In the genomic region with DNA sequence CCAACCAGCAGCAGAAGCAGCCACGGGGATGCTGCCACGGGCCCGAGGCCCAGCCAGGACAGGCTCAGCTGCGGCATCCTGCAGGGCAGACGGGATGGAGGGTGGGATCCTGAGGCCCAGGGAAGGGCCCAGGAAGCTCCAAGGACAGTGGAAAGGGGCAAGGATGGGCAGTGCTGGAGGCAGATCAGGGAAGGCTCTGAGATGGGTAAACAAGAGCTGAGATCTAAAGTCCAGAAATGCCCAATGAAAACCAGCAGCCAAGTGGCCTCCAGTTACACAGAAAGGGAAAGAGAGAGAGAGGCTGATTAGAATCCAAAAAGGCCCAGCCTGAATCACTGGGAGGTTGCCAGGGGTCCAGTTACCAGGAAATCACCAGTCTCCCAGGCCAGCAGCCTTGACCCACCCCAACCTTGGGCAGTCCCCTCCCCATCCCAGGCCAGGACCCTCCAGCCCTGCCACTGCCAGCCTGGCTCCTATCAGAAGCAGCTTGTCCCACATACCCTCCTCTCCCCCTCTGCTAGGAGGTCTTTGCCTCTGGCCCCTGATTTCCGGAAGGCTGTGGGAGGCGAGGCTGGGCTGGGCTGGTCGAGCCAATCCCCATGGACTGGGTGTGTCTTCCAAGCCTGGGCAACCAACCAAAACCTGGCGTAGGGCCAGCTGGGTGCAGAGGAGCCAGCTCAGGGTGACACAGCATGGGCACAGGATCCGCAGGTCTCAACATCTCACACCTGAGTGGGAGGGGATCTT, we compare ENCODE assay signal across 10 cellular contexts. TPM values are rescaled to one million over a fixed set of nuclear protein-coding genes. Genes with fewer than 3 reads are reported as not detected.
DNase-seq lines count a peak whose midpoint lies in the region; ATAC-seq and TF ChIP-seq lines count a peak whose summit lies in the region.
"Had no signal": no experiment of that assay in that cellular context is flagged by ENCODE, and none has a peak within 500 bp of the region (broad histone marks: within the 10 kb centered on the region; RNA-seq: fewer than 3 reads in every experiment).

A gene with protein sequence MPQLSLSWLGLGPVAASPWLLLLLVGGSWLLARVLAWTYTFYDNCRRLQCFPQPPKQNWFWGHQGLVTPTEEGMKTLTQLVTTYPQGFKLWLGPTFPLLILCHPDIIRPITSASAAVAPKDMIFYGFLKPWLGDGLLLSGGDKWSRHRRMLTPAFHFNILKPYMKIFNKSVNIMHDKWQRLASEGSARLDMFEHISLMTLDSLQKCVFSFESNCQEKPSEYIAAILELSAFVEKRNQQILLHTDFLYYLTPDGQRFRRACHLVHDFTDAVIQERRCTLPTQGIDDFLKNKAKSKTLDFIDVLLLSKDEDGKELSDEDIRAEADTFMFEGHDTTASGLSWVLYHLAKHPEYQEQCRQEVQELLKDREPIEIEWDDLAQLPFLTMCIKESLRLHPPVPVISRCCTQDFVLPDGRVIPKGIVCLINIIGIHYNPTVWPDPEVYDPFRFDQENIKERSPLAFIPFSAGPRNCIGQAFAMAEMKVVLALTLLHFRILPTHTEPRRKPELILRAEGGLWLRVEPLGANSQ (minus strand): TSS at position 198 of the 747 bp plus-strand sequence. CDS start 121 bp downstream, at position 77.

- peaks cover 8% of the 10 kb centered on the region for H3K27me3 ChIP-seq in MG63
- H3K27me3 ChIP-seq in breast epithelium: peaks cover 0 to 21% of the 10 kb centered on the region in 2 donors

- H3K4me3 ChIP-seq in MG63 (no peak within 1 kb of the TSS), breast epithelium (peak within 1 kb of the TSS in 1 of 3 donors; percentile 21)

- peaks cover 8% of the 10 kb centered on the region; the same call in 1 of the 2 replicates for H3K9me3 ChIP-seq in MG63
- H3K9me3 ChIP-seq in breast epithelium: no peaks in the 10 kb centered on the region

- H3K27ac ChIP-seq in C4-2B (peak within 1 kb of the TSS; percentile 83), breast epithelium (peak within 1 kb of the TSS in 1 of 2 donors; percentile 84)

- no peaks in the 10 kb centered on the region for H3K36me3 ChIP-seq in MG63
- no peaks in the 10 kb centered on the region for H3K36me3 ChIP-seq in breast epithelium

- ATAC-seq in GM19328 (IDR thresholded peaks at IDR 0.05; ENCODE audit: unreplicated experiment): no peak
- ATAC-seq in GM18498 (IDR thresholded peaks at IDR 0.05; ENCODE audit: unreplicated experiment): no peak
- no peak for ATAC-seq in HG02885 (IDR thresholded peaks at IDR 0.05; ENCODE audit: poor library complexity, unreplicated experiment)

- TF ChIP-seq CTCF in C4-2B (conservative IDR thresholded peaks at IDR 0.05) (no peak), breast epithelium (IDR thresholded peaks at IDR 0.05) (no peak)

- peak; percentile 71 for DNase-seq in MG63
- DNase-seq in breast epithelium (ENCODE audit: low spot score in 2 of 2): peak; percentile 57 to 89
- DNase-seq in mesenteric fat pad (ENCODE audit: low spot score): peak; percentile 91
- DNase-seq in NCI-H1436 (lab: John Stamatoyannopoulos, UW): no peak
- DNase-seq: activated CD4-positive, alpha-beta T cell treated with anti-CD3 and anti-CD28 coated beads, Interleukin-2, amount 10 ng/mL, durations not matched to agents 7 days and 5 days; GDM1 had no signal

- intact Hi-C loops in breast epithelium (cut with DNase I; ENCODE audit: low total_unique reads): no loop called here

- TF ChIP-seq POLR2A in breast epithelium (IDR thresholded peaks at IDR 0.05): no peak

- no peaks in the 10 kb centered on the region for H3K4me1 ChIP-seq in breast epithelium

RNA-seq across cellular contexts. Expression of the gene that starts here (rescaled TPM):
- total RNA-seq in MG63 (2014; rRNA removed; shearing (Covaris generic); ENCODE audit: low replicate concordance): not detected in 2 replicates
- total RNA-seq in breast epithelium: 1 to 10 TPM in 2 of 3 donors, under 1 TPM in 1; 0.16 to 8.8 (median 3.1) TPM
- total RNA-seq in mesenteric fat pad: 0.87 TPM
- total RNA-seq: activated CD4-positive, alpha-beta T cell treated with anti-CD3 and anti-CD28 coated beads, Interleukin-2, amount 10 ng/mL, durations not matched to agents 7 days and 5 days had no signal

Comparison
In these comparisons a context has a peak if more than half of its experiments do, and no peak if none do; other contexts are left out.
1. Peak in DNase-seq in MG63; RNA of the gene not detected or under 1 TPM.
2. Peak in DNase-seq in mesenteric fat pad; RNA of the gene not detected or under 1 TPM.